ENCODE assay signal across 17 cellular contexts in genomic region chr7:128859232-128860157, GRCh38. TPM values are rescaled to one million over a fixed set of nuclear protein-coding genes. Genes with fewer than 3 reads are reported as not detected.
A peak's percentile ranks its signal among the peaks of the same experiment; 100 is the strongest.
DNase-seq lines count a peak whose midpoint lies in the region; ATAC-seq and TF ChIP-seq lines count a peak whose summit lies in the region.
"Had no signal": no experiment of that assay in that cellular context is flagged by ENCODE, and none has a peak within 500 bp of the region (broad histone marks: within the 10 kb centered on the region; RNA-seq: fewer than 3 reads in every experiment).

No MANE protein-coding gene starts in this region.

- no peak overlapping the region for H2BK20ac ChIP-seq in H9 (ENCODE audit: low read depth, low read length, poor library complexity, severe bottlenecking)

- H3K4me1 Mint-ChIP-seq in H9 = peaks cover 22 to 31% of the 10 kb centered on the region in 2 experiments

- ATAC-seq in gastroesophageal sphincter = peak; percentile 1
- ATAC-seq: activated naive CD4-positive, alpha-beta T cell treated with anti-CD3 and anti-CD28 coated beads, Interleukin-2, amount 50 U/mL, for 72 hours had no signal

- no peak overlapping the region for H4K8ac ChIP-seq in H9 (replicated peaks; ENCODE audit: insufficient read length, low read depth, low read length)

- TF ChIP-seq EP300 in gastroesophageal sphincter (IDR thresholded peaks at IDR 0.05) = no peak

- H3K18ac ChIP-seq in H9 (ENCODE audit: insufficient read length, low read depth, low read length) = no peak overlapping the region

- no peak overlapping the region for H3K56ac ChIP-seq in H9 (ENCODE audit: insufficient read length, low read depth, low read length)

- TF ChIP-seq POLR2A in gastroesophageal sphincter (IDR thresholded peaks at IDR 0.05) = no peak

- H3K27ac Mint-ChIP-seq in H9 = peak overlapping the region in 1 of 3 experiments; percentile 89; a peak in 2 of 7 replicates
- H3K27ac Mint-ChIP-seq: activated naive CD4-positive, alpha-beta T cell treated with anti-CD3 and anti-CD28 coated beads, Interleukin-2, amount 50 U/mL, for 72 hours; progenitor cell of endocrine pancreas had no signal

- H3K79me2 ChIP-seq in H9 (ENCODE audit: insufficient read depth, low read length) = no peaks in the 10 kb centered on the region; the same call in 1 of the 2 replicates

- no peaks in the 10 kb centered on the region for H4K20me1 ChIP-seq in H9 (ENCODE audit: control insufficient read depth, insufficient read depth, insufficient read length)

- H3K4me1 ChIP-seq in gastroesophageal sphincter (peaks cover 0 to 65% (median 36%) of the 10 kb centered on the region in 3 donors), rectal smooth muscle tissue (ENCODE audit: control insufficient read depth, insufficient read depth, low read length) (peaks cover 20% of the 10 kb centered on the region), H9 (ENCODE audit: insufficient read depth, low read length) (0 out of 2 replicates have a peak, but pooled peaks cover 3% of the 10 kb centered on the region)

- H3K9ac ChIP-seq in rectal smooth muscle tissue (ENCODE audit: low read length) (no peak overlapping the region), H9 (ENCODE audit: extremely low read depth, insufficient read length, low read length) (no peak overlapping the region)

- no peak overlapping the region for H2AFZ ChIP-seq in H9 (ENCODE audit: low read length)

- H3K9me3 ChIP-seq in gastroesophageal sphincter = no peaks in the 10 kb centered on the region
- no peaks in the 10 kb centered on the region for H3K9me3 ChIP-seq in H9 (ENCODE audit: control insufficient read depth, low read depth, low read length)
- H3K9me3 ChIP-seq: MG63 had no signal

- H3K4ac ChIP-seq in H9 (ENCODE audit: low read depth, low read length) = no peak overlapping the region

- H3K79me1 ChIP-seq in H9 (ENCODE audit: insufficient read depth, low read depth, low read length, poor library complexity, severe bottlenecking) = no peaks in the 10 kb centered on the region

- H2BK120ac ChIP-seq in H9 (ENCODE audit: low read depth, low read length, poor library complexity, severe bottlenecking) = no peak overlapping the region

- no peak overlapping the region for H2BK5ac ChIP-seq in H9 (ENCODE audit: insufficient read length, low read length)

- no peak overlapping the region for H3K23ac ChIP-seq in H9 (ENCODE audit: insufficient read length, low read depth, low read length)

- TF ChIP-seq CTCF in gastroesophageal sphincter (IDR thresholded peaks at IDR 0.05) (no peak), H9 (conservative IDR thresholded peaks at IDR 0.05) (no peak)

- H3K27me3 ChIP-seq in gastroesophageal sphincter (no peaks in the 10 kb centered on the region), rectal smooth muscle tissue (ENCODE audit: control insufficient read depth, insufficient read depth, low read length) (no peaks in the 10 kb centered on the region), H9 (ENCODE audit: insufficient read depth, low read length) (no peaks in the 10 kb centered on the region)
- H3K27me3 ChIP-seq: MG63 had no signal

- peak overlapping the region in 3 of 4 donors; percentile 79 to 84 (median 83) for H3K27ac ChIP-seq in gastroesophageal sphincter
- peak overlapping the region; percentile 63 for H3K27ac ChIP-seq in rectal smooth muscle tissue (ENCODE audit: low read depth, low read length)
- H3K27ac ChIP-seq in H9 (ENCODE audit: insufficient read length, low read depth, low read length) = no peak overlapping the region

- H2BK12ac ChIP-seq in H9 (ENCODE audit: insufficient read length, low read depth, low read length) = no peak overlapping the region

- H3K27me3 Mint-ChIP-seq in H9 (ENCODE audit: low read depth) = no peaks in the 10 kb centered on the region; the same call in 1 of the 2 replicates
- H3K27me3 Mint-ChIP-seq: progenitor cell of endocrine pancreas had no signal

- WGBS in gastroesophageal sphincter (ENCODE audit: low coverage in 1 of 2), 2 donors = 29 to 36% methylated on average over 1 to 7 of the region's 12 CpGs
- no CpG with 5 or more reads among the region's 12 CpGs for WGBS in H9 (ENCODE audit: extremely low coverage, insufficient read length, low lambda C conversion rate)

- no peak overlapping the region for H2AK5ac ChIP-seq in H9 (ENCODE audit: insufficient read length, low read length)

- no peak overlapping the region for H2BK15ac ChIP-seq in H9 (ENCODE audit: low read depth, low read length)

- H4K91ac ChIP-seq in H9 (ENCODE audit: insufficient read length, low read depth, low read length) = no peak overlapping the region

- H3K4me3 Mint-ChIP-seq in H9 = no peak overlapping the region

- H3K36me3 Mint-ChIP-seq in H9 (ENCODE audit: insufficient read depth in 1 of 3, low read depth in 3 of 3) = peaks cover 0 to under 1% (median 0%) of the 10 kb centered on the region in 3 experiments; a peak in 2 of 7 replicates

- H3K9me3 Mint-ChIP-seq in H9 = no peaks in the 10 kb centered on the region
- H3K9me3 Mint-ChIP-seq: activated naive CD4-positive, alpha-beta T cell treated with anti-CD3 and anti-CD28 coated beads, Interleukin-2, amount 50 U/mL, for 72 hours had no signal

- peaks cover 8% of the 10 kb centered on the region for H3K23me2 ChIP-seq in H9 (ENCODE audit: insufficient read length, low read depth, low read length, poor library complexity, severe bottlenecking)

- H3K14ac ChIP-seq in H9 (ENCODE audit: insufficient read depth, low read length) = no peak overlapping the region; the same call in 1 of the 2 replicates

- H3K36me3 ChIP-seq in gastroesophageal sphincter (peaks cover 0 to 38% of the 10 kb centered on the region in 2 donors), rectal smooth muscle tissue (ENCODE audit: control insufficient read depth, insufficient read depth, low read length) (peaks cover 17% of the 10 kb centered on the region)
- H3K36me3 ChIP-seq: MG63 had no signal

- DNase-seq in GF-D8 (lab: John Stamatoyannopoulos, UW) = peak; percentile 4
- DNase-seq in NCI-H69 (lab: John Stamatoyannopoulos, UW) = peak; percentile 36
- DNase-seq in medulla oblongata (ENCODE audit: extremely low spot score) = no peak
- no peak for DNase-seq in SKM-1 treated with dmso at 0.1 percent for 144 hours (lab: John Stamatoyannopoulos, UW; ENCODE audit: unreplicated experiment)
- no peak for DNase-seq in H9
- no peak for DNase-seq in HPDE6-E6E7 (ENCODE audit: extremely low spot score)
- DNase-seq: activated CD8-positive, alpha-beta memory T cell treated with anti-CD3 and anti-CD28 coated beads, Interleukin-2, amount 50 U/mL, for 48 hours; C1 segment of cervical spinal cord; MG63; midbrain; NCI-H2171 treated with DMSO at 0.1 percent for 48 hours; stimulated activated CD4-positive, alpha-beta T cell treated with anti-CD3 and anti-CD28 coated beads, Interleukin-1b, Interleukin-23, amount 100 ng/mL, for 48 hours; stimulated activated CD8-positive, alpha-beta memory T cell treated with anti-CD3 and anti-CD28 coated beads, Interleukin-4, amount 100 ng/mL, for 48 hours had no signal

- no peak overlapping the region for H4K5ac ChIP-seq in H9 (ENCODE audit: insufficient read length, low read depth, low read length)

- H3K4me2 ChIP-seq in H9 (ENCODE audit: insufficient read depth, insufficient read length, low read length) = no peak overlapping the region

- H3K4me3 ChIP-seq in gastroesophageal sphincter = no peak overlapping the region
- H3K4me3 ChIP-seq in rectal smooth muscle tissue (ENCODE audit: low read length) = no peak overlapping the region
- H3K4me3 ChIP-seq: MG63 had no signal

- no peak overlapping the region for H3T11ph ChIP-seq in H9 (ENCODE audit: low read length)

RNA-seq across cellular contexts. Expression of gene ATP6V1F, which starts 3.2 kb away (rescaled TPM):
- total RNA-seq in gastroesophageal sphincter (100 to 1,000 TPM in 1 of 4 donors, 10 to 100 TPM in 3; 67.7 to 101 (median 84.5) TPM), H9 (2021) (115 and 117 TPM in 2 replicates)

RNA-seq across cellular contexts. Expression of gene FLNC, which starts 29.3 kb away (rescaled TPM):
- total RNA-seq in gastroesophageal sphincter (1,000 to 10,000 TPM in 1 of 4 donors, 100 to 1,000 TPM in 3; 308 to 1,162 (median 401) TPM), H9 (2021) (12.2 and 12.5 TPM in 2 replicates)

RNA-seq across cellular contexts. Expression of gene KCP, which starts 51.0 kb away (rescaled TPM):
- total RNA-seq in gastroesophageal sphincter = under 1 TPM in 2 of 4 donors, not detected in 2; 0.31 to 0.67 TPM
- 4.8 and 5.3 TPM in 2 replicates for total RNA-seq in H9 (2021)

Comparison
In these comparisons a context has a peak if more than half of its experiments do, and no peak if none do; other contexts are left out.
1. DNase-seq: peak in GF-D8 (single experiment) and NCI-H69 (single experiment); none in medulla oblongata (single experiment), SKM-1 treated with dmso at 0.1 percent for 144 hours (single experiment), H9 (single experiment) and HPDE6-E6E7 (single experiment).
2. RNA of gene FLNC, which starts 29.3 kb away (total RNA-seq): 308 to 1,162 TPM in gastroesophageal sphincter; 12.2 to 12.5 TPM in H9; every median in the first group is over 10 times any median in the second.